Comparison of ENCODE assay signal across 33 cellular contexts in genomic region chrX:53003111-53003510, GRCh38. TPM values are rescaled to one million over a fixed set of nuclear protein-coding genes. Genes with fewer than 3 reads are reported as not detected.
"Had no signal": no experiment of that assay in that cellular context is flagged by ENCODE, and none has a peak within 500 bp of the region (broad histone marks: within the 10 kb centered on the region; RNA-seq: fewer than 3 reads in every experiment).

No MANE protein-coding gene starts in this region.

- H3K27me3 Mint-ChIP-seq: activated B cell treated with CpG ODN at 0.5 μM for 24 hours; activated CD8-positive, alpha-beta T cell treated with anti-CD3 and anti-CD28 coated beads for 36 hours; brain had no signal

- H3K36me3 ChIP-seq: ascending aorta had no signal

- H3K4me1 ChIP-seq: ascending aorta had no signal

- ATAC-seq: activated CD8-positive, alpha-beta T cell treated with anti-CD3 and anti-CD28 coated beads for 36 hours; activated naive CD8-positive, alpha-beta T cell treated with anti-CD3 and anti-CD28 coated beads, Interleukin-2, amount 50 U/mL, for 24 hours; activated T-cell treated with anti-CD3 and anti-CD28 coated beads, Interleukin-2, amount 50 U/mL, for 4 hours had no signal

- H3K36me3 Mint-ChIP-seq: activated CD4-positive, alpha-beta memory T cell treated with anti-CD3 and anti-CD28 coated beads for 36 hours; activated naive CD4-positive, alpha-beta T cell treated with anti-CD3 and anti-CD28 coated beads, Interleukin-2, amount 10 ng/mL, durations not matched to agents 7 days and 5 days; activated naive CD8-positive, alpha-beta T cell; activated naive CD8-positive, alpha-beta T cell treated with anti-CD3 and anti-CD28 coated beads, Interleukin-2, amount 10 ng/mL, durations not matched to agents 7 days and 5 days; brain had no signal

- H3K9me3 Mint-ChIP-seq: activated B cell treated with CpG ODN at 0.5 μM for 24 hours; activated CD4-positive, alpha-beta memory T cell treated with anti-CD3 and anti-CD28 coated beads for 36 hours; activated CD8-positive, alpha-beta T cell treated with anti-CD3 and anti-CD28 coated beads for 36 hours; activated naive CD4-positive, alpha-beta T cell treated with anti-CD3 and anti-CD28 coated beads, Interleukin-2, amount 10 ng/mL, durations not matched to agents 7 days and 5 days; activated naive CD4-positive, alpha-beta T cell treated with anti-CD3 and anti-CD28 coated beads, Interleukin-2, amount 50 U/mL, for 24 hours; activated naive CD8-positive, alpha-beta T cell treated with anti-CD3 and anti-CD28 coated beads, Interleukin-2, amount 10 ng/mL, durations not matched to agents 7 days and 5 days; activated naive CD8-positive, alpha-beta T cell treated with anti-CD3 and anti-CD28 coated beads, Interleukin-2, amount 50 U/mL, for 24 hours; activated T-cell treated with anti-CD3 and anti-CD28 coated beads, Interleukin-2, amount 50 U/mL, for 4 hours; activated T-helper 2 cell treated with anti-CD3 and anti-CD28 coated beads, Interferon-gamma antibody, Interleukin-2, Interleukin-4, amounts not matched to agents 10 μg/mL and 5 μg/mL and 100 μg/mL, durations not matched to agents 14 hours and 24 hours and 36 hours; T-helper 1 cell treated with Interleukin-12 subunit alpha and Interleukin-12 subunit beta and Interleukin-4 antibody, amounts not matched to agents 30 μg/mL and 1 μg/mL, for 36 hours; T-helper 2 cell treated with Interferon-gamma antibody and Interleukin-4, amounts not matched to agents 5 μg/mL and 100 μg/mL, for 36 hours had no signal

- H3K27ac ChIP-seq: ascending aorta, VCaP had no signal

- H3K9me3 ChIP-seq: ascending aorta had no signal

- H3K27me3 ChIP-seq: ascending aorta had no signal

- H3K4me1 Mint-ChIP-seq: activated naive CD4-positive, alpha-beta T cell treated with anti-CD3 and anti-CD28 coated beads, Interleukin-2, amount 50 U/mL, for 24 hours had no signal

- DNase-seq: activated B cell treated with CpG ODN at 0.5 μM for 24 hours; activated CD4-positive, alpha-beta memory T cell treated with anti-CD3 and anti-CD28 coated beads for 36 hours; activated CD4-positive, alpha-beta T cell treated with anti-CD3 and anti-CD28 coated beads for 48 hours; activated CD4-positive, alpha-beta T cell treated with anti-CD3 and anti-CD28 coated beads, Interleukin-2, amount 50 U/mL, for 1 hour; activated CD4-positive, alpha-beta T cell treated with anti-CD3 and anti-CD28 coated beads, Interleukin-2, amount 50 U/mL, for 4 hours; activated CD4-positive, CD25-positive, alpha-beta regulatory T cell treated with anti-CD3 and anti-CD28 coated beads, Interleukin-2, amount 50 U/mL, for 72 hours; activated CD8-positive, alpha-beta memory T cell treated with anti-CD3 and anti-CD28 coated beads, Interleukin-2, amount 50 U/mL, for 4 hours; activated CD8-positive, alpha-beta T cell treated with anti-CD3 and anti-CD28 coated beads for 36 hours; activated effector memory CD4-positive, alpha-beta T cell treated with Interleukin-2 at 50 U/mL for 16 hours; activated gamma-delta T cell; activated naive CD4-positive, alpha-beta T cell treated with anti-CD3 and anti-CD28 coated beads, Interleukin-2, amount 10 ng/mL, durations not matched to agents 7 days and 5 days; activated naive CD4-positive, alpha-beta T cell treated with Interleukin-2 at 50 U/mL for 16 hours; activated naive CD8-positive, alpha-beta T cell treated with anti-CD3 and anti-CD28 coated beads, Interleukin-2, amount 10 ng/mL, durations not matched to agents 7 days and 5 days; activated naive CD8-positive, alpha-beta T cell treated with anti-CD3 and anti-CD28 coated beads, Interleukin-2, amount 50 U/mL, for 24 hours; activated T-cell treated with anti-CD3 and anti-CD28 coated beads for 4 hours; activated T-cell treated with anti-CD3 and anti-CD28 coated beads, Interleukin-2, amount 50 U/mL, for 1 hour; activated T-cell treated with anti-CD3 and anti-CD28 coated beads, Interleukin-2, amount 50 U/mL, for 4 hours; amygdala; anterior cingulate cortex; central memory CD4-positive, alpha-beta T cell; SW 1271; T-helper 1 cell; T-helper 2 cell; T-helper 9 cell had no signal

- H3K27ac Mint-ChIP-seq: activated B cell treated with CpG ODN at 0.5 μM for 24 hours; activated CD4-positive, alpha-beta memory T cell treated with anti-CD3 and anti-CD28 coated beads for 36 hours; activated CD8-positive, alpha-beta T cell treated with anti-CD3 and anti-CD28 coated beads for 36 hours; activated naive CD4-positive, alpha-beta T cell treated with anti-CD3 and anti-CD28 coated beads, Interleukin-2, amount 10 ng/mL, durations not matched to agents 7 days and 5 days; activated naive CD4-positive, alpha-beta T cell treated with anti-CD3 and anti-CD28 coated beads, Interleukin-2, amount 50 U/mL, for 24 hours; activated naive CD8-positive, alpha-beta T cell; activated naive CD8-positive, alpha-beta T cell treated with anti-CD3 and anti-CD28 coated beads, Interleukin-2, amount 10 ng/mL, durations not matched to agents 7 days and 5 days; activated naive CD8-positive, alpha-beta T cell treated with anti-CD3 and anti-CD28 coated beads, Interleukin-2, amount 50 U/mL, for 24 hours; activated T-helper 2 cell treated with anti-CD3 and anti-CD28 coated beads, Interferon-gamma antibody, Interleukin-2, Interleukin-4, amounts not matched to agents 10 μg/mL and 5 μg/mL and 100 μg/mL, durations not matched to agents 14 hours and 24 hours and 36 hours; T-helper 1 cell treated with Interleukin-12 subunit alpha and Interleukin-12 subunit beta and Interleukin-4 antibody, amounts not matched to agents 30 μg/mL and 1 μg/mL, for 36 hours; T-helper 2 cell treated with Interferon-gamma antibody and Interleukin-4, amounts not matched to agents 5 μg/mL and 100 μg/mL, for 36 hours had no signal

- H3K4me3 ChIP-seq: ascending aorta had no signal

- H3K4me3 Mint-ChIP-seq: activated B cell treated with CpG ODN at 0.5 μM for 24 hours; activated CD4-positive, alpha-beta memory T cell treated with anti-CD3 and anti-CD28 coated beads for 36 hours; activated CD8-positive, alpha-beta T cell treated with anti-CD3 and anti-CD28 coated beads for 36 hours; activated naive CD4-positive, alpha-beta T cell treated with anti-CD3 and anti-CD28 coated beads, Interleukin-2, amount 10 ng/mL, durations not matched to agents 7 days and 5 days; activated naive CD4-positive, alpha-beta T cell treated with anti-CD3 and anti-CD28 coated beads, Interleukin-2, amount 50 U/mL, for 24 hours; activated naive CD8-positive, alpha-beta T cell; activated naive CD8-positive, alpha-beta T cell treated with anti-CD3 and anti-CD28 coated beads, Interleukin-2, amount 10 ng/mL, durations not matched to agents 7 days and 5 days; activated naive CD8-positive, alpha-beta T cell treated with anti-CD3 and anti-CD28 coated beads, Interleukin-2, amount 50 U/mL, for 24 hours; activated T-cell treated with anti-CD3 and anti-CD28 coated beads, Interleukin-2, amount 50 U/mL, for 4 hours; brain; T-helper 1 cell treated with Interleukin-12 subunit alpha and Interleukin-12 subunit beta and Interleukin-4 antibody, amounts not matched to agents 30 μg/mL and 1 μg/mL, for 36 hours; T-helper 2 cell treated with Interferon-gamma antibody and Interleukin-4, amounts not matched to agents 5 μg/mL and 100 μg/mL, for 36 hours had no signal

RNA-seq across cellular contexts. Expression of gene GPR173, which starts 45.5 kb away (rescaled TPM):
- total RNA-seq: activated CD4-positive, alpha-beta memory T cell treated with anti-CD3 and anti-CD28 coated beads for 36 hours; activated T-helper 2 cell treated with anti-CD3 and anti-CD28 coated beads, Interferon-gamma antibody, Interleukin-2, Interleukin-4, amounts not matched to agents 10 μg/mL and 5 μg/mL and 100 μg/mL, durations not matched to agents 14 hours and 24 hours and 36 hours; bronchial epithelial cell had no signal
